ENCODE assay signal across 1 cellular context in the genomic region with DNA sequence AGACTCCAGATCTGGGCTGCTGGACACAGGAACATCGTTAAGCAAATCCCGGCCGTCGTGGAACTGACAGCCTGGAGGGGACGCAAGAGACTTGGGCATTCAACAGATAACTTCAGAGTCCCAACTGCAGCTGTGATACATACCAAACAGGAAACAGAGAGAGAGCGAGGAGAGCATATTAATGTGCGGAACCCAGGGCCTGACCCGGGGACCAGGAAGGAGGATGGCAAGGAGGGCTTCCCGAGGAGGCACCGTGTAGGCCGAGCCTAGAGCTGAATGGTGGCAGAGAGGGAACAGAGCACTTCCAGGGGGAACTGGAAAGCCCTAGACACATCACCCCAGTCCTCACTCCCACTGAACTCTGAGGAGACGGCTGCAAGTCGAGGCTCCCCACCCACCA.
TF ChIP-seq lines count a peak whose summit lies in the region.

No MANE protein-coding gene starts in this region.

TF ChIP-seq in WTC11, 78 proteins besides CTCF, POLR2A, EP300 and RAD21 (continued from another document):
- TF ChIP-seq, protein P1, sequence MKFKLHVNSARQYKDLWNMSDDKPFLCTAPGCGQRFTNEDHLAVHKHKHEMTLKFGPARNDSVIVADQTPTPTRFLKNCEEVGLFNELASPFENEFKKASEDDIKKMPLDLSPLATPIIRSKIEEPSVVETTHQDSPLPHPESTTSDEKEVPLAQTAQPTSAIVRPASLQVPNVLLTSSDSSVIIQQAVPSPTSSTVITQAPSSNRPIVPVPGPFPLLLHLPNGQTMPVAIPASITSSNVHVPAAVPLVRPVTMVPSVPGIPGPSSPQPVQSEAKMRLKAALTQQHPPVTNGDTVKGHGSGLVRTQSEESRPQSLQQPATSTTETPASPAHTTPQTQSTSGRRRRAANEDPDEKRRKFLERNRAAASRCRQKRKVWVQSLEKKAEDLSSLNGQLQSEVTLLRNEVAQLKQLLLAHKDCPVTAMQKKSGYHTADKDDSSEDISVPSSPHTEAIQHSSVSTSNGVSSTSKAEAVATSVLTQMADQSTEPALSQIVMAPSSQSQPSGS (CRISPR knock-in tag; IDR thresholded peaks at IDR 0.05; ENCODE audit: borderline replicate concordance, low read depth), result no peak
- TF ChIP-seq, protein P2, sequence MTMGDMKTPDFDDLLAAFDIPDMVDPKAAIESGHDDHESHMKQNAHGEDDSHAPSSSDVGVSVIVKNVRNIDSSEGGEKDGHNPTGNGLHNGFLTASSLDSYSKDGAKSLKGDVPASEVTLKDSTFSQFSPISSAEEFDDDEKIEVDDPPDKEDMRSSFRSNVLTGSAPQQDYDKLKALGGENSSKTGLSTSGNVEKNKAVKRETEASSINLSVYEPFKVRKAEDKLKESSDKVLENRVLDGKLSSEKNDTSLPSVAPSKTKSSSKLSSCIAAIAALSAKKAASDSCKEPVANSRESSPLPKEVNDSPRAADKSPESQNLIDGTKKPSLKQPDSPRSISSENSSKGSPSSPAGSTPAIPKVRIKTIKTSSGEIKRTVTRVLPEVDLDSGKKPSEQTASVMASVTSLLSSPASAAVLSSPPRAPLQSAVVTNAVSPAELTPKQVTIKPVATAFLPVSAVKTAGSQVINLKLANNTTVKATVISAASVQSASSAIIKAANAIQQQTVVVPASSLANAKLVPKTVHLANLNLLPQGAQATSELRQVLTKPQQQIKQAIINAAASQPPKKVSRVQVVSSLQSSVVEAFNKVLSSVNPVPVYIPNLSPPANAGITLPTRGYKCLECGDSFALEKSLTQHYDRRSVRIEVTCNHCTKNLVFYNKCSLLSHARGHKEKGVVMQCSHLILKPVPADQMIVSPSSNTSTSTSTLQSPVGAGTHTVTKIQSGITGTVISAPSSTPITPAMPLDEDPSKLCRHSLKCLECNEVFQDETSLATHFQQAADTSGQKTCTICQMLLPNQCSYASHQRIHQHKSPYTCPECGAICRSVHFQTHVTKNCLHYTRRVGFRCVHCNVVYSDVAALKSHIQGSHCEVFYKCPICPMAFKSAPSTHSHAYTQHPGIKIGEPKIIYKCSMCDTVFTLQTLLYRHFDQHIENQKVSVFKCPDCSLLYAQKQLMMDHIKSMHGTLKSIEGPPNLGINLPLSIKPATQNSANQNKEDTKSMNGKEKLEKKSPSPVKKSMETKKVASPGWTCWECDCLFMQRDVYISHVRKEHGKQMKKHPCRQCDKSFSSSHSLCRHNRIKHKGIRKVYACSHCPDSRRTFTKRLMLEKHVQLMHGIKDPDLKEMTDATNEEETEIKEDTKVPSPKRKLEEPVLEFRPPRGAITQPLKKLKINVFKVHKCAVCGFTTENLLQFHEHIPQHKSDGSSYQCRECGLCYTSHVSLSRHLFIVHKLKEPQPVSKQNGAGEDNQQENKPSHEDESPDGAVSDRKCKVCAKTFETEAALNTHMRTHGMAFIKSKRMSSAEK (CRISPR knock-in tag; IDR thresholded peaks at IDR 0.05; ENCODE audit: borderline replicate concordance), result no peak
- no peak for TF ChIP-seq ZNF416 (CRISPR knock-in tag; IDR thresholded peaks at IDR 0.05)
- TF ChIP-seq ZNF396 (CRISPR knock-in tag; IDR thresholded peaks at IDR 0.05; ENCODE audit: borderline replicate concordance), result no peak
- no peak for TF ChIP-seq ZNF232 (CRISPR knock-in tag; IDR thresholded peaks at IDR 0.05)
- TF ChIP-seq JAZF1 (CRISPR knock-in tag; IDR thresholded peaks at IDR 0.05), result no peak
